ENCODE assay signal across 9 cellular contexts in the genomic region with DNA sequence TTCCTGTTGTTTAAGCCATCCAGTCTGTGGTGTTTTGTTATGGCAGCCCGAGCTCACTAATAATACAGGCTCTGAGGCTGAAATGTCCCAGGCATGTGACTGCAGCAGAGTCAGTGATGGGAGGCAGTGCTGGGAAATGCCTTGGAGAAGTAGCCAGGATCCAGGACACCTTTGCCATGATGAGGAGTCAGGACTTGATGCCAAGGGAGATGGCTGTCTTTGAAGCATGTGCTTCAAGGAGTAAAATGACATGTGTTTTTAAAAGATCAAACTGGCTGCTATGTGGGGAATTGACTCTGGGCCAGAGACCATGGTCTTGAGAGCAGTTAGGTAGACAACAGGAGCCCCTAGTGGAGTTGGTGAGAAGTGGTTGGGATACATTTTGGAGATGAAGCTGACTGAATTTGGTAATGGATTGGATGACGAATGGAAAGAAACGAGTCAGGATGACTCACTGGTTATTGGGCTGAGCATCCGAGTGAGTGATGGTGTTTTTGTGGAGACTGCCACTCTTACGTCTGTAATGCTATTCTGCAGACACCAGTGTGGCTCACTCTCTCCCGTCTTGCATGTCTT.
DNase-seq lines count a peak whose midpoint lies in the region; ATAC-seq, FAIRE-seq and TF ChIP-seq lines count a peak whose summit lies in the region.
"Had no signal": no experiment of that assay in that cellular context is flagged by ENCODE, and none has a peak within 500 bp of the region (broad histone marks: within the 10 kb centered on the region; RNA-seq: fewer than 3 reads in every experiment).

No MANE protein-coding gene starts in this region.

- peak overlapping the region; percentile 46 for H2AFZ ChIP-seq in SU-DHL-6 (ENCODE audit: low read depth, low read length, severe bottlenecking)

- no peaks in the 10 kb centered on the region for H3K36me3 ChIP-seq in SU-DHL-6 (ENCODE audit: low read length)
- H3K36me3 ChIP-seq in stomach: no peaks in the 10 kb centered on the region

- no peaks in the 10 kb centered on the region for H4K20me1 ChIP-seq in SU-DHL-6 (ENCODE audit: low read depth, low read length)

- TF ChIP-seq CTCF in AG09319 (IDR thresholded peaks at IDR 0.05; ENCODE audit: low read depth, low read length) (peak; percentile 51), GM13976 (IDR thresholded peaks at IDR 0.05; ENCODE audit: borderline replicate concordance, control extremely low read depth, extremely low read depth, insufficient read depth, missing control alignments) (peak; percentile 13), SU-DHL-6 (IDR thresholded peaks at IDR 0.05; ENCODE audit: insufficient read depth, low read length, poor library complexity, severe bottlenecking) (no peak), stomach (IDR thresholded peaks at IDR 0.05) (no peak)

- ATAC-seq in right cardiac atrium: peak; percentile 22 to 79
- ATAC-seq in GM18907 (IDR thresholded peaks at IDR 0.05; ENCODE audit: unreplicated experiment): no peak

- intact Hi-C loops in right cardiac atrium (cut with DNase I): no loop called here
- intact Hi-C loops in stomach (cut with DNase I; ENCODE audit: low total_unique reads): no loop called here

- H3K4me1 ChIP-seq in right cardiac atrium (ENCODE audit: control insufficient read depth, insufficient read depth, low read length): peaks cover 6% of the 10 kb centered on the region
- peaks cover 0 to 10% (median 2%) of the 10 kb centered on the region in 4 donors for H3K4me1 ChIP-seq in stomach

- H3K27me3 ChIP-seq in SU-DHL-6 (ENCODE audit: low read length): no peaks in the 10 kb centered on the region
- no peaks in the 10 kb centered on the region for H3K27me3 ChIP-seq in right cardiac atrium (ENCODE audit: control insufficient read depth, insufficient read depth)
- H3K27me3 ChIP-seq in stomach: no peaks in the 10 kb centered on the region

- no peak for TF ChIP-seq EP300 in stomach (IDR thresholded peaks at IDR 0.05)

- WGBS in right cardiac atrium: 75% methylated on average over 6 of the region's 6 CpGs
- WGBS in stomach, 5 donors: 68 to 84% (median 72%) methylated on average over 5 to 6 of the region's 6 CpGs

- no peaks in the 10 kb centered on the region for H3K9me2 ChIP-seq in SU-DHL-6 (replicated peaks; ENCODE audit: insufficient read depth, low read length)

- in situ Hi-C loops in GM13976 (cut with MboI; ENCODE audit: low sequenced_read_pairs, unreplicated experiment): no loop called here

- TF ChIP-seq POLR2A in stomach (IDR thresholded peaks at IDR 0.05): no peak
- TF ChIP-seq POLR2A in GM12892 (IDR thresholded peaks at IDR 0.05; ENCODE audit: low read depth, low read length): no peak

- H3K4me3 ChIP-seq in SU-DHL-6 (ENCODE audit: insufficient read depth, low read length, poor library complexity, severe bottlenecking): no peak overlapping the region
- no peak overlapping the region for H3K4me3 ChIP-seq in right cardiac atrium (ENCODE audit: low read length)
- H3K4me3 ChIP-seq in stomach: no peak overlapping the region

- H3K9me3 ChIP-seq in SU-DHL-6 (ENCODE audit: insufficient read depth, low read length) (no peaks in the 10 kb centered on the region), right cardiac atrium (ENCODE audit: control insufficient read depth, low read length) (no peaks in the 10 kb centered on the region), stomach (no peaks in the 10 kb centered on the region)

- no peak overlapping the region for H3K9ac ChIP-seq in SU-DHL-6 (ENCODE audit: low read length)

- no peaks in the 10 kb centered on the region for H3F3A ChIP-seq in SU-DHL-6 (ENCODE audit: insufficient read depth)

- no peaks in the 10 kb centered on the region for H3K79me2 ChIP-seq in SU-DHL-6 (ENCODE audit: insufficient read depth, low read length)

- FAIRE-seq in GM12892 (lab: Jason Lieb, UNC): no peak

- DNase-seq in AG09319 (ENCODE audit: extremely low read depth, low read depth) (peak; percentile 59), GM13976 (ENCODE audit: low spot score) (peak; percentile 10), HT-29 (ENCODE audit: low spot score) (peak; percentile 45), right cardiac atrium (no peak), stomach (no peak), GM12892 (ENCODE audit: insufficient read length) (no peak)
- DNase-seq: naive B cell had no signal

- H3K27ac ChIP-seq in SU-DHL-6 (ENCODE audit: low read depth, low read length) (no peak overlapping the region), right cardiac atrium (ENCODE audit: low read length) (no peak overlapping the region), stomach (no peak overlapping the region)

- no peak overlapping the region for H3K4me2 ChIP-seq in SU-DHL-6 (ENCODE audit: low read depth, low read length, poor library complexity, severe bottlenecking)

Comparison
In these comparisons a context has a peak if more than half of its experiments do, and no peak if none do; other contexts are left out.
1. DNase-seq: peak in AG09319 (single experiment), GM13976 (single experiment) and HT-29 (single experiment); none in right cardiac atrium (0 of 3), stomach (single experiment) and GM12892 (single experiment).
2. CTCF ChIP-seq: peak in AG09319 (single experiment) and GM13976 (single experiment); none in SU-DHL-6 (single experiment) and stomach (0 of 7).